1 cellular context compared by ENCODE assay signal in genomic region chr7:43873300-43873699, GRCh38.
TF ChIP-seq lines count a peak whose summit lies in the region.

No MANE protein-coding gene starts in this region.

TF ChIP-seq in SK-N-SH, 30 proteins besides CTCF, POLR2A, EP300 and RAD21 (continued from another document):
- TF ChIP-seq, protein P1, sequence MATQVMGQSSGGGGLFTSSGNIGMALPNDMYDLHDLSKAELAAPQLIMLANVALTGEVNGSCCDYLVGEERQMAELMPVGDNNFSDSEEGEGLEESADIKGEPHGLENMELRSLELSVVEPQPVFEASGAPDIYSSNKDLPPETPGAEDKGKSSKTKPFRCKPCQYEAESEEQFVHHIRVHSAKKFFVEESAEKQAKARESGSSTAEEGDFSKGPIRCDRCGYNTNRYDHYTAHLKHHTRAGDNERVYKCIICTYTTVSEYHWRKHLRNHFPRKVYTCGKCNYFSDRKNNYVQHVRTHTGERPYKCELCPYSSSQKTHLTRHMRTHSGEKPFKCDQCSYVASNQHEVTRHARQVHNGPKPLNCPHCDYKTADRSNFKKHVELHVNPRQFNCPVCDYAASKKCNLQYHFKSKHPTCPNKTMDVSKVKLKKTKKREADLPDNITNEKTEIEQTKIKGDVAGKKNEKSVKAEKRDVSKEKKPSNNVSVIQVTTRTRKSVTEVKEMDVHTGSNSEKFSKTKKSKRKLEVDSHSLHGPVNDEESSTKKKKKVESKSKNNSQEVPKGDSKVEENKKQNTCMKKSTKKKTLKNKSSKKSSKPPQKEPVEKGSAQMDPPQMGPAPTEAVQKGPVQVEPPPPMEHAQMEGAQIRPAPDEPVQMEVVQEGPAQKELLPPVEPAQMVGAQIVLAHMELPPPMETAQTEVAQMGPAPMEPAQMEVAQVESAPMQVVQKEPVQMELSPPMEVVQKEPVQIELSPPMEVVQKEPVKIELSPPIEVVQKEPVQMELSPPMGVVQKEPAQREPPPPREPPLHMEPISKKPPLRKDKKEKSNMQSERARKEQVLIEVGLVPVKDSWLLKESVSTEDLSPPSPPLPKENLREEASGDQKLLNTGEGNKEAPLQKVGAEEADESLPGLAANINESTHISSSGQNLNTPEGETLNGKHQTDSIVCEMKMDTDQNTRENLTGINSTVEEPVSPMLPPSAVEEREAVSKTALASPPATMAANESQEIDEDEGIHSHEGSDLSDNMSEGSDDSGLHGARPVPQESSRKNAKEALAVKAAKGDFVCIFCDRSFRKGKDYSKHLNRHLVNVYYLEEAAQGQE (IDR thresholded peaks at IDR 0.05; ENCODE audit: low read depth, low read length) = no peak
- no peak for TF ChIP-seq RXRA (IDR thresholded peaks at IDR 0.05; ENCODE audit: borderline replicate concordance, low read depth)
- TF ChIP-seq NFIC (IDR thresholded peaks at IDR 0.05; ENCODE audit: borderline replicate concordance) = no peak
- no peak for TF ChIP-seq IRF3 (IDR thresholded peaks at IDR 0.05; ENCODE audit: low read depth, low read length)
- TF ChIP-seq ZBTB33 (IDR thresholded peaks at IDR 0.05; ENCODE audit: borderline replicate concordance, low read depth) = no peak
- no peak for TF ChIP-seq GATA2 (CRISPR knock-in tag; IDR thresholded peaks at IDR 0.05)
- no peak for TF ChIP-seq TCF12 (IDR thresholded peaks at IDR 0.05)
- no peak for TF ChIP-seq USF1 (IDR thresholded peaks at IDR 0.05; ENCODE audit: borderline replicate concordance, low read depth)
- TF ChIP-seq POLR2AphosphoS5 (IDR thresholded peaks at IDR 0.05; ENCODE audit: low read depth, low read length) = no peak
- no peak for TF ChIP-seq TEAD4 (IDR thresholded peaks at IDR 0.05; ENCODE audit: borderline replicate concordance, insufficient read depth)
- TF ChIP-seq FOXJ3 (CRISPR knock-in tag; IDR thresholded peaks at IDR 0.05) = no peak
- no peak for TF ChIP-seq PBX3 (IDR thresholded peaks at IDR 0.05)
- no peak for TF ChIP-seq SMC3 (IDR thresholded peaks at IDR 0.05; ENCODE audit: low read depth, low read length)
- no peak for TF ChIP-seq USF2 (IDR thresholded peaks at IDR 0.05; ENCODE audit: borderline replicate concordance, low read depth, low read length)
- no peak for TF ChIP-seq MEF2A (IDR thresholded peaks at IDR 0.05; ENCODE audit: borderline replicate concordance, low read depth)
- TF ChIP-seq MXI1 (IDR thresholded peaks at IDR 0.05; ENCODE audit: low read depth, low read length) = no peak
